ENCODE assay signal across 8 cellular contexts in the genomic region with DNA sequence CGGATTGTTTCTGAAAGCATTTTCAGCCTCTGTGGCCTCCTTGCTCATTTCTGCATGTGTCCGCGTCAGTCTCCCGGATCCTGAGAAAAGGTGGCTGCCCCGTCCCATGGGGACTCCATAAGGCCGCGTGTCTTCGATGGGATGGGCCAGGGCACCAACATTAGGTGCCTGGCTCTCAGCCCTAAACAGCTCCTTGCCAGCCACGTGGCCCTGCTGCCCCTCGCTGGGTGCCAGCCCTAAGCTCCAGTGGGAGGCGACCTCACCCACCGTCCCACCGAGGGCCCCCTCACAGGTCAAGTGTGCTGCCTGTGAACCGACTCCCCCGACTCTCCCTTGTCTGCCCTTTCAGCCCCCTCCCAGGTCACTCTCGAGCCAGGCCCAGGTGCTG. TPM values are rescaled to one million over a fixed set of nuclear protein-coding genes. Genes with fewer than 3 reads are reported as not detected.
A peak's percentile ranks its signal among the peaks of the same experiment; 100 is the strongest.
DNase-seq lines count a peak whose midpoint lies in the region; ATAC-seq and TF ChIP-seq lines count a peak whose summit lies in the region.

No MANE protein-coding gene starts in this region.

- no peaks in the 10 kb centered on the region for H3K27me3 Mint-ChIP-seq in effector memory CD8-positive, alpha-beta T cell
- peaks cover 4% of the 10 kb centered on the region for H3K27me3 Mint-ChIP-seq in neural crest cell (ENCODE audit: low read depth)

- peaks cover 53 to 56% of the 10 kb centered on the region in 2 donors for H3K4me1 Mint-ChIP-seq in effector memory CD8-positive, alpha-beta T cell (ENCODE audit: low read depth in 2 of 2)
- H3K4me1 Mint-ChIP-seq in neural crest cell, result peaks cover 26% of the 10 kb centered on the region

- H3K4me3 Mint-ChIP-seq in effector memory CD8-positive, alpha-beta T cell, result peak overlapping the region; percentile 76 to 79
- peak overlapping the region; percentile 84 for H3K4me3 Mint-ChIP-seq in neural crest cell

- H3K4me3 ChIP-seq in NB4 (ENCODE audit: low read depth, low read length), result peak overlapping the region; percentile 91

- DNase-seq in NB4 (ENCODE audit: low read depth), result peak; percentile 44
- DNase-seq in effector memory CD8-positive, alpha-beta T cell, result no peak
- no peak for DNase-seq in neural crest cell (ENCODE audit: low read depth, low spot score)
- no peak for DNase-seq in NCI-H2171 (lab: John Stamatoyannopoulos, UW)
- DNase-seq in NCI-H1436 (lab: John Stamatoyannopoulos, UW), result no peak
- DNase-seq in A172 (ENCODE audit: low spot score), result no peak
- no peak for DNase-seq in midbrain (lab: John Stamatoyannopoulos, UW)

- ATAC-seq in GM19351 (IDR thresholded peaks at IDR 0.05; ENCODE audit: unreplicated experiment), result peak; percentile 1
- no peak for ATAC-seq in effector memory CD8-positive, alpha-beta T cell (replicated peaks)

- H3K9me3 Mint-ChIP-seq in effector memory CD8-positive, alpha-beta T cell, result no peaks in the 10 kb centered on the region
- no peaks in the 10 kb centered on the region for H3K9me3 Mint-ChIP-seq in neural crest cell

- TF ChIP-seq POLR2A in NB4 (IDR thresholded peaks at IDR 0.05; ENCODE audit: extremely low read depth, insufficient read length), result no peak

- H3K27ac Mint-ChIP-seq in effector memory CD8-positive, alpha-beta T cell, result peak overlapping the region; percentile 19 to 85
- peak overlapping the region; percentile 12 for H3K27ac Mint-ChIP-seq in neural crest cell (ENCODE audit: unreplicated experiment)

- peaks cover 40% of the 10 kb centered on the region for H3K36me3 Mint-ChIP-seq in effector memory CD8-positive, alpha-beta T cell (ENCODE audit: insufficient read depth)
- H3K36me3 Mint-ChIP-seq in neural crest cell (ENCODE audit: low read depth), result peaks cover 26% of the 10 kb centered on the region

- TF ChIP-seq CTCF in NB4 (IDR thresholded peaks at IDR 0.05; ENCODE audit: low read depth, low read length) (no peak), neural crest cell (conservative IDR thresholded peaks at IDR 0.05) (no peak)

RNA-seq across cellular contexts. Expression of a gene that starts 0.9 kb away (rescaled TPM):
- total RNA-seq in neural crest cell, result 53.9 and 55.7 TPM in 2 replicates
- 2.4 and 3.6 TPM in 2 replicates for total RNA-seq in A172 (2014; rRNA removed; shearing (Covaris generic))

RNA-seq across cellular contexts. Expression of a gene that starts 27.4 kb away (rescaled TPM):
- total RNA-seq in neural crest cell, result 464 and 466 TPM in 2 replicates
- 98.5 and 106 TPM in 2 replicates for total RNA-seq in A172 (2014; rRNA removed; shearing (Covaris generic))

RNA-seq across cellular contexts. Expression of a gene that starts 44.6 kb away (rescaled TPM):
- not detected in 2 replicates for total RNA-seq in neural crest cell
- not detected in 2 replicates for total RNA-seq in A172 (2014; rRNA removed; shearing (Covaris generic))

Comparison
In these comparisons a context has a peak if more than half of its experiments do, and no peak if none do; other contexts are left out.
1. RNA of a gene that starts 0.9 kb away (total RNA-seq): 53.9 to 55.7 TPM in neural crest cell; 2.4 to 3.6 TPM in A172; every median in the first group is over 10 times any median in the second.